8 cellular contexts compared by ENCODE assay signal in the genomic region with DNA sequence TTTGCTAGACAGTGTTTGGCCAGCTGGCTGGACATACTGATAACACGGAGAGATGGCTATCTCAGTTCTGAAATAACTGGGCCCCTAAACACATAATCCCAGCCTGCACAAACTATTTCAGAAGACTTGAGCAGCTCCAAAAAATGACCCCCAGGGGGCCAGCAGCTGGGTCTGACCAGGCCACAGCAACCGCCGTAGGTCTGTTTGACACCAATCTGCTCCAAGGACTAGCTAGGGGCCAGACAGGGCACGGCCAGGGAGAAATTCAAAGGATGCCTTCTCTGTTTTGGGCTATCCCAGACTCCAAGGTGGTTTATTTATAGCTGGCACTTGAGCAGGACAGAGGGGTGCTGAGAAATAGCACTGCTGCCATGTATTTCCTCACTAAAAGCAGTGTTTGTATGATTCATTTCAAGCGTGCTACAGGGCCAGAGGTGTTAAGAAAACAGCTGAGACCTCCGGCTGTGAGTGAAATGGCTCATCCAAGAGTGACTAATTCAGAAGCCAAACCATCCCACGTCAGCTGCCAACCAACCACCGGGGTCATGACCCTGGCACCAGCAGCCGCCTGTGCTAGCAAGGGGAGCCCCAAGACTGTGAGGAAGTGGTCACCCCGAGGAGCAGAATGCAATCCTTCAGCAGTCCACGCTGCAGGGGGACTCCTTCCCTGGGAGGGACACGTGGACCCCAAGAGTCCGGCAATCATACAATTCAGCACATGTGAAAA. TPM values are rescaled to one million over a fixed set of nuclear protein-coding genes. Genes with fewer than 3 reads are reported as not detected.
A peak's percentile ranks its signal among the peaks of the same experiment; 100 is the strongest.
DNase-seq lines count a peak whose midpoint lies in the region; ATAC-seq and TF ChIP-seq lines count a peak whose summit lies in the region.

No MANE protein-coding gene starts in this region.

- no peak overlapping the region for H3K4me3 ChIP-seq in effector memory CD4-positive, alpha-beta T cell (ENCODE audit: insufficient read depth, low read depth, low read length, poor library complexity, severe bottlenecking)
- H3K4me3 ChIP-seq in stomach smooth muscle (ENCODE audit: low read length in 2 of 2) = peak overlapping the region in 1 of 2 donors; percentile 44

- peak overlapping the region; percentile 81 for H3K27ac Mint-ChIP-seq in activated CD8-positive, alpha-beta T cell treated with anti-CD3 and anti-CD28 coated beads, Interleukin-2, amount 10 ng/mL, durations not matched to agents 7 days and 5 days
- H3K27ac Mint-ChIP-seq in nephron = peak overlapping the region; percentile 58 to 85 (median 83)

- peaks cover 3% of the 10 kb centered on the region for H3K36me3 ChIP-seq in effector memory CD4-positive, alpha-beta T cell (ENCODE audit: control insufficient read depth, insufficient read depth, low read length)
- H3K36me3 ChIP-seq in stomach smooth muscle (ENCODE audit: control insufficient read depth in 2 of 2, insufficient read depth in 2 of 2, low read length in 2 of 2) = peaks cover 2 to 7% of the 10 kb centered on the region in 2 donors

- no peaks in the 10 kb centered on the region for H3K27me3 ChIP-seq in effector memory CD4-positive, alpha-beta T cell (replicated peaks; ENCODE audit: control insufficient read depth, insufficient read depth, low read length, poor library complexity, severe bottlenecking)
- no peaks in the 10 kb centered on the region for H3K27me3 ChIP-seq in stomach smooth muscle (ENCODE audit: control insufficient read depth in 1 of 2, insufficient read depth in 2 of 2, low read length in 2 of 2)

- H3K27me3 Mint-ChIP-seq in activated CD8-positive, alpha-beta T cell treated with anti-CD3 and anti-CD28 coated beads, Interleukin-2, amount 10 ng/mL, durations not matched to agents 7 days and 5 days (ENCODE audit: low read depth) = no peaks in the 10 kb centered on the region
- H3K27me3 Mint-ChIP-seq in nephron (ENCODE audit: low read depth) = peaks cover 3% of the 10 kb centered on the region

- TF ChIP-seq CTCF in nephron (IDR thresholded peaks at IDR 0.05; ENCODE audit: unreplicated experiment in 3 of 3) = no peak

- H3K9ac ChIP-seq in stomach smooth muscle (ENCODE audit: low read length in 2 of 2) = peak overlapping the region in 1 of 2 donors; percentile 22

- DNase-seq in GM04504 (ENCODE audit: low read depth) = peak; percentile 88
- DNase-seq in HCEC 1CT = peak; percentile 98
- peak; percentile 13 for DNase-seq in NCI-H1694 (lab: John Stamatoyannopoulos, UW)
- DNase-seq in activated CD8-positive, alpha-beta T cell treated with anti-CD3 and anti-CD28 coated beads, Interleukin-2, amount 10 ng/mL, durations not matched to agents 7 days and 5 days = peak; percentile 84
- DNase-seq in effector memory CD4-positive, alpha-beta T cell = peak; percentile 32 to 56 (median 47)

- H3K9me3 Mint-ChIP-seq in activated CD8-positive, alpha-beta T cell treated with anti-CD3 and anti-CD28 coated beads, Interleukin-2, amount 10 ng/mL, durations not matched to agents 7 days and 5 days (ENCODE audit: insufficient read depth) = no peaks in the 10 kb centered on the region
- no peaks in the 10 kb centered on the region for H3K9me3 Mint-ChIP-seq in nephron

- peak overlapping the region; percentile 34 for H3K4me3 Mint-ChIP-seq in activated CD8-positive, alpha-beta T cell treated with anti-CD3 and anti-CD28 coated beads, Interleukin-2, amount 10 ng/mL, durations not matched to agents 7 days and 5 days
- H3K4me3 Mint-ChIP-seq in nephron = peak overlapping the region in 1 of 3 experiments; percentile 46

- peaks cover 70% of the 10 kb centered on the region for H3K4me1 Mint-ChIP-seq in activated CD8-positive, alpha-beta T cell treated with anti-CD3 and anti-CD28 coated beads, Interleukin-2, amount 10 ng/mL, durations not matched to agents 7 days and 5 days (ENCODE audit: low read depth)
- H3K4me1 Mint-ChIP-seq in nephron = peaks cover 62% of the 10 kb centered on the region

- CTCF ChIA-PET in activated CD8-positive, alpha-beta T cell treated with anti-CD3 and anti-CD28 coated beads, Interleukin-2, amount 10 ng/mL, durations not matched to agents 7 days and 5 days (lab: Charles Lee) = interaction anchor here (0.5 to 3.4 kb wide), 8 partner anchors 9 to 100 kb away, joined by 3 to 21 read pairs (median 4); a partner anchor contains a TSS

- H3K4me1 ChIP-seq in effector memory CD4-positive, alpha-beta T cell (ENCODE audit: control insufficient read depth, insufficient read depth, low read length, poor library complexity, severe bottlenecking) = peaks cover 40% of the 10 kb centered on the region
- H3K4me1 ChIP-seq in stomach smooth muscle (ENCODE audit: control insufficient read depth, insufficient read depth, low read length) = peaks cover 32% of the 10 kb centered on the region

- POLR2A ChIA-PET in activated CD8-positive, alpha-beta T cell treated with anti-CD3 and anti-CD28 coated beads, Interleukin-2, amount 10 ng/mL, durations not matched to agents 7 days and 5 days (lab: Charles Lee) = interaction anchor here (0.6 to 1.5 kb wide), 4 partner anchors 9 to 478 kb away, joined by 3 to 5 read pairs (median 4); a partner anchor contains a TSS

- peaks cover 34% of the 10 kb centered on the region for H3K36me3 Mint-ChIP-seq in activated CD8-positive, alpha-beta T cell treated with anti-CD3 and anti-CD28 coated beads, Interleukin-2, amount 10 ng/mL, durations not matched to agents 7 days and 5 days (ENCODE audit: low read depth)
- H3K36me3 Mint-ChIP-seq in nephron (ENCODE audit: low read depth) = peaks cover 9% of the 10 kb centered on the region

- peak; percentile 80 for ATAC-seq in activated CD8-positive, alpha-beta T cell treated with anti-CD3 and anti-CD28 coated beads, Interleukin-2, amount 10 ng/mL, durations not matched to agents 7 days and 5 days
- no peak for ATAC-seq in HG03095 (IDR thresholded peaks at IDR 0.05; ENCODE audit: unreplicated experiment)

- H3K9me3 ChIP-seq in effector memory CD4-positive, alpha-beta T cell (ENCODE audit: control insufficient read depth, low read length) = no peaks in the 10 kb centered on the region
- H3K9me3 ChIP-seq in stomach smooth muscle (ENCODE audit: control insufficient read depth in 2 of 2, low read length in 2 of 2) = no peaks in the 10 kb centered on the region

- peak overlapping the region; percentile 14 for H3K27ac ChIP-seq in effector memory CD4-positive, alpha-beta T cell (ENCODE audit: insufficient read depth, low read length, poor library complexity, severe bottlenecking)
- H3K27ac ChIP-seq in stomach smooth muscle (ENCODE audit: low read length) = peak overlapping the region; percentile 58

RNA-seq across cellular contexts. Expression of a gene that starts 5.7 kb away (rescaled TPM):
- total RNA-seq in activated CD8-positive, alpha-beta T cell treated with anti-CD3 and anti-CD28 coated beads, Interleukin-2, amount 10 ng/mL, durations not matched to agents 7 days and 5 days = 100 to 1,000 TPM; 111 to 118 TPM

RNA-seq across cellular contexts. Expression of a gene that starts 51.6 kb away (rescaled TPM):
- total RNA-seq in activated CD8-positive, alpha-beta T cell treated with anti-CD3 and anti-CD28 coated beads, Interleukin-2, amount 10 ng/mL, durations not matched to agents 7 days and 5 days = 10 to 100 TPM; 20.0 to 21.5 TPM

RNA-seq across cellular contexts. Expression of a gene that starts 52.5 kb away (rescaled TPM):
- 10 to 100 TPM; 16.3 to 16.4 TPM for total RNA-seq in activated CD8-positive, alpha-beta T cell treated with anti-CD3 and anti-CD28 coated beads, Interleukin-2, amount 10 ng/mL, durations not matched to agents 7 days and 5 days

RNA-seq across cellular contexts. Expression of a gene that starts 52.9 kb away (rescaled TPM):
- total RNA-seq in activated CD8-positive, alpha-beta T cell treated with anti-CD3 and anti-CD28 coated beads, Interleukin-2, amount 10 ng/mL, durations not matched to agents 7 days and 5 days = 10 to 100 TPM; 40.2 to 46.3 TPM

Comparison
In these comparisons a context has a peak if more than half of its experiments do, and no peak if none do; other contexts are left out.
1. DNase-seq: peak in every context shown above with its lines; median percentile 98 in HCEC 1CT; 88 in GM04504; 84 in activated CD8-positive, alpha-beta T cell treated with anti-CD3 and anti-CD28 coated beads, Interleukin-2, amount 10 ng/mL, durations not matched to agents 7 days and 5 days; 47 in effector memory CD4-positive, alpha-beta T cell; 13 in NCI-H1694.